28 cellular contexts compared by ENCODE assay signal in genomic region chr11:108852701-108853100, GRCh38.
DNase-seq lines count a peak whose midpoint lies in the region; ATAC-seq and TF ChIP-seq lines count a peak whose summit lies in the region.
"Had no signal": no experiment of that assay in that cellular context is flagged by ENCODE, and none has a peak within 500 bp of the region (broad histone marks: within the 10 kb centered on the region; RNA-seq: fewer than 3 reads in every experiment).

No MANE protein-coding gene starts in this region.

- intact Hi-C loops in psoas muscle (cut with DNase I): no loop called here

- peak overlapping the region; percentile 72 for H3K4me2 ChIP-seq in Karpas-422 (ENCODE audit: low read depth, low read length, poor library complexity, severe bottlenecking)

- no peak for ATAC-seq in psoas muscle
- ATAC-seq: foreskin keratinocyte, left ventricle myocardium superior, sciatic nerve had no signal

- no peak for DNase-seq in CD8-positive, alpha-beta memory T cell
- DNase-seq in Karpas-422 (no peak), cardiac fibroblast (ENCODE audit: low read depth in 2 of 2) (peak; percentile 36 to 56), psoas muscle (no peak), SKM-1 treated with dmso at 0.1 percent for 144 hours (lab: John Stamatoyannopoulos, UW; ENCODE audit: unreplicated experiment) (no peak), OCI-M2 (lab: John Stamatoyannopoulos, UW; ENCODE audit: unreplicated experiment) (no peak), mesenteric fat pad (ENCODE audit: low spot score) (no peak)
- DNase-seq: activated CD4-positive, alpha-beta T cell treated with anti-CD3 and anti-CD28 coated beads for 1 hour; caudate nucleus; cortex of kidney; erythroblast; foreskin keratinocyte; head of caudate nucleus; IMR-90; left ventricle myocardium superior; NCI-H1092; NCI-H1694 treated with DMSO at 0.1 percent for 48 hours; NCI-H82; nucleus accumbens; RPMI8226; SJCRH30; stimulated activated CD8-positive, alpha-beta memory T cell treated with anti-CD3 and anti-CD28 coated beads, Interleukin-4, amount 100 ng/mL, for 48 hours; stomach; T-helper 1 cell; tibial artery had no signal

- WGBS in psoas muscle, 3 donors: 19 to 53% (median 20%) methylated on average over 1 of the region's 1 CpG

- no peaks in the 10 kb centered on the region for H3K9me2 ChIP-seq in Karpas-422 (replicated peaks; ENCODE audit: insufficient read depth, low read length)

- H3K79me2 ChIP-seq in Karpas-422 (ENCODE audit: low read length): peaks cover 70% of the 10 kb centered on the region

- peaks cover 0 to 9% (median 7%) of the 10 kb centered on the region in 3 donors for H3K36me3 Mint-ChIP-seq in CD8-positive, alpha-beta memory T cell

- H3K9me3 Mint-ChIP-seq in CD8-positive, alpha-beta memory T cell: no peaks in the 10 kb centered on the region

- no peaks in the 10 kb centered on the region for H3K27me3 ChIP-seq in CD8-positive, alpha-beta memory T cell (ENCODE audit: insufficient read depth, low read length, poor library complexity, severe bottlenecking)
- no peaks in the 10 kb centered on the region for H3K27me3 ChIP-seq in Karpas-422 (ENCODE audit: low read length)
- H3K27me3 ChIP-seq in psoas muscle (ENCODE audit: insufficient read depth in 3 of 3, low read length in 2 of 3): no peaks in the 10 kb centered on the region
- H3K27me3 ChIP-seq: foreskin keratinocyte, SJCRH30, stomach, tibial artery had no signal

- H3K4me3 Mint-ChIP-seq in CD8-positive, alpha-beta memory T cell: no peak overlapping the region

- H3K9ac ChIP-seq in Karpas-422 (ENCODE audit: low read length): no peak overlapping the region

- POLR2A ChIA-PET in CD8-positive, alpha-beta memory T cell (lab: Charles Lee): no interaction called here

- H3K4me1 Mint-ChIP-seq in CD8-positive, alpha-beta memory T cell: peaks cover 18 to 36% (median 28%) of the 10 kb centered on the region in 3 donors

- CTCF ChIA-PET in CD8-positive, alpha-beta memory T cell (lab: Charles Lee): interaction anchor here (1.6 kb wide), 1 partner anchor 22 kb away, joined by 5 read pairs; no protein-coding TSS in a partner anchor

- no peak overlapping the region for H3K27ac ChIP-seq in CD8-positive, alpha-beta memory T cell (ENCODE audit: low read depth, low read length)
- peak overlapping the region; percentile 67 for H3K27ac ChIP-seq in Karpas-422 (ENCODE audit: low read length)
- H3K27ac ChIP-seq in psoas muscle: no peak overlapping the region
- H3K27ac ChIP-seq: C4-2B, foreskin keratinocyte, SJCRH30 had no signal

- TF ChIP-seq CTCF in cardiac fibroblast (IDR thresholded peaks at IDR 0.05; ENCODE audit: low read depth, low read length) (no peak), psoas muscle (IDR thresholded peaks at IDR 0.05) (no peak)

- H3K27ac Mint-ChIP-seq in CD8-positive, alpha-beta memory T cell: peak overlapping the region in 5 of 8 donors; percentile 8 to 35 (median 33)
- H3K27ac Mint-ChIP-seq: progenitor cell of endocrine pancreas had no signal

- H3K27me3 Mint-ChIP-seq in CD8-positive, alpha-beta memory T cell: no peaks in the 10 kb centered on the region
- H3K27me3 Mint-ChIP-seq: progenitor cell of endocrine pancreas had no signal

- H2AFZ ChIP-seq in Karpas-422 (ENCODE audit: low read length): no peak overlapping the region

- no peaks in the 10 kb centered on the region for H3K9me3 ChIP-seq in CD8-positive, alpha-beta memory T cell (ENCODE audit: low read length)
- no peaks in the 10 kb centered on the region for H3K9me3 ChIP-seq in Karpas-422 (ENCODE audit: low read length)
- H3K9me3 ChIP-seq in psoas muscle: no peaks in the 10 kb centered on the region
- H3K9me3 ChIP-seq: SJCRH30, stomach, tibial artery had no signal

- no peaks in the 10 kb centered on the region for H4K20me1 ChIP-seq in Karpas-422 (ENCODE audit: insufficient read depth, low read depth, low read length)

- no peak overlapping the region for H3K4me3 ChIP-seq in CD8-positive, alpha-beta memory T cell (ENCODE audit: low read length)
- H3K4me3 ChIP-seq in Karpas-422 (ENCODE audit: low read length) (no peak overlapping the region), cardiac fibroblast (replicated peaks in 1 of 2; ENCODE audit: low read depth in 2 of 2, low read length in 2 of 2) (no peak overlapping the region), psoas muscle (peak overlapping the region; percentile 45)
- H3K4me3 ChIP-seq: SJCRH30, stomach, tibial artery had no signal

- H3K4me1 ChIP-seq in CD8-positive, alpha-beta memory T cell (ENCODE audit: insufficient read depth, low read length): peaks cover 10% of the 10 kb centered on the region
- H3K4me1 ChIP-seq in Karpas-422 (ENCODE audit: low read length) (peaks cover 39% of the 10 kb centered on the region), psoas muscle (peaks cover 27% of the 10 kb centered on the region)
- H3K4me1 ChIP-seq: SJCRH30 had no signal

- no peaks in the 10 kb centered on the region for H3K36me3 ChIP-seq in CD8-positive, alpha-beta memory T cell (ENCODE audit: insufficient read depth, low read length)
- peaks cover 4% of the 10 kb centered on the region; the same call in 1 of the 2 replicates for H3K36me3 ChIP-seq in Karpas-422 (ENCODE audit: insufficient read depth, low read length)
- H3K36me3 ChIP-seq in psoas muscle (ENCODE audit: insufficient read depth in 1 of 2, low read depth in 1 of 2): no peaks in the 10 kb centered on the region
- H3K36me3 ChIP-seq: SJCRH30, stomach, tibial artery had no signal

Comparison
In these comparisons a context has a peak if more than half of its experiments do, and no peak if none do; other contexts are left out.
1. DNase-seq: peak in cardiac fibroblast (2 of 2); none in CD8-positive, alpha-beta memory T cell (0 of 5), Karpas-422 (single experiment), psoas muscle (0 of 2), SKM-1 treated with dmso at 0.1 percent for 144 hours (single experiment), OCI-M2 (single experiment) and mesenteric fat pad (single experiment).